9 cellular contexts compared by ENCODE assay signal in genomic region chr6:30689022-30689865, GRCh38. TPM values are rescaled to one million over a fixed set of nuclear protein-coding genes. Genes with fewer than 3 reads are reported as not detected.
DNase-seq lines count a peak whose midpoint lies in the region; ATAC-seq lines count a peak whose summit lies in the region.
"Had no signal": no experiment of that assay in that cellular context is flagged by ENCODE, and none has a peak within 500 bp of the region (broad histone marks: within the 10 kb centered on the region; RNA-seq: fewer than 3 reads in every experiment).

No MANE protein-coding gene starts in this region.

- H3K4me1 ChIP-seq in iPS-18a (ENCODE audit: control insufficient read depth, low read depth, low read length), result peaks cover 35% of the 10 kb centered on the region

- no peaks in the 10 kb centered on the region for H3K27me3 ChIP-seq in iPS-18a (ENCODE audit: control insufficient read depth, insufficient read depth, low read length)

- ATAC-seq in T-helper 17 cell (no peak), GM21825 (IDR thresholded peaks at IDR 0.05; ENCODE audit: unreplicated experiment) (no peak), GM19455 (IDR thresholded peaks at IDR 0.05; ENCODE audit: unreplicated experiment) (no peak)
- no peak for ATAC-seq in stimulated activated naive CD8-positive, alpha-beta T cell treated with anti-CD3 and anti-CD28 coated beads, Interleukin-15, amount 100 ng/mL, for 72 hours

- no peak overlapping the region for H3K9ac ChIP-seq in iPS-18a (ENCODE audit: low read length)

- no peaks in the 10 kb centered on the region for H3K36me3 ChIP-seq in iPS-18a (ENCODE audit: control insufficient read depth, low read depth, low read length)

- no peaks in the 10 kb centered on the region for H3K9me3 Mint-ChIP-seq in T-helper 2 cell treated with Interferon-gamma antibody and Interleukin-4, amounts not matched to agents 5 μg/mL and 100 μg/mL, for 36 hours
- no peaks in the 10 kb centered on the region for H3K9me3 Mint-ChIP-seq in stimulated activated naive CD8-positive, alpha-beta T cell treated with anti-CD3 and anti-CD28 coated beads, Interleukin-15, amount 100 ng/mL, for 72 hours

- peak overlapping the region; percentile 96 for H3K4me3 Mint-ChIP-seq in T-helper 2 cell treated with Interferon-gamma antibody and Interleukin-4, amounts not matched to agents 5 μg/mL and 100 μg/mL, for 36 hours
- peak overlapping the region; percentile 100 for H3K4me3 Mint-ChIP-seq in T-helper 17 cell
- peak overlapping the region; percentile 89 to 99 for H3K4me3 Mint-ChIP-seq in stimulated activated naive CD8-positive, alpha-beta T cell treated with anti-CD3 and anti-CD28 coated beads, Interleukin-15, amount 100 ng/mL, for 72 hours

- peak overlapping the region; percentile 93 for H3K27ac Mint-ChIP-seq in T-helper 2 cell treated with Interferon-gamma antibody and Interleukin-4, amounts not matched to agents 5 μg/mL and 100 μg/mL, for 36 hours
- H3K27ac Mint-ChIP-seq in T-helper 17 cell, result peak overlapping the region; percentile 97
- H3K27ac Mint-ChIP-seq in stimulated activated naive CD8-positive, alpha-beta T cell treated with anti-CD3 and anti-CD28 coated beads, Interleukin-15, amount 100 ng/mL, for 72 hours, result peak overlapping the region in 1 of 2 donors; percentile 8

- no peak for DNase-seq in T-helper 2 cell treated with Interferon-gamma antibody and Interleukin-4, amounts not matched to agents 5 μg/mL and 100 μg/mL, for 36 hours (ENCODE audit: low spot score)
- DNase-seq in T-helper 2 cell, result no peak
- DNase-seq in T-helper 17 cell, result no peak
- no peak for DNase-seq in stimulated activated naive CD8-positive, alpha-beta T cell treated with anti-CD3 and anti-CD28 coated beads, Interleukin-15, amount 100 ng/mL, for 72 hours
- no peak for DNase-seq in cerebellum (ENCODE audit: low spot score)
- DNase-seq: AML-193 had no signal

- H3K27me3 Mint-ChIP-seq in T-helper 2 cell treated with Interferon-gamma antibody and Interleukin-4, amounts not matched to agents 5 μg/mL and 100 μg/mL, for 36 hours (ENCODE audit: low read depth), result no peaks in the 10 kb centered on the region
- H3K27me3 Mint-ChIP-seq in T-helper 17 cell, result no peaks in the 10 kb centered on the region
- no peaks in the 10 kb centered on the region for H3K27me3 Mint-ChIP-seq in stimulated activated naive CD8-positive, alpha-beta T cell treated with anti-CD3 and anti-CD28 coated beads, Interleukin-15, amount 100 ng/mL, for 72 hours

- H3K27ac ChIP-seq in iPS-18a (ENCODE audit: low read length), result no peak overlapping the region

- peaks cover 40% of the 10 kb centered on the region for H3K4me1 Mint-ChIP-seq in T-helper 2 cell treated with Interferon-gamma antibody and Interleukin-4, amounts not matched to agents 5 μg/mL and 100 μg/mL, for 36 hours (ENCODE audit: low read depth)
- peaks cover 44% of the 10 kb centered on the region for H3K4me1 Mint-ChIP-seq in T-helper 17 cell
- H3K4me1 Mint-ChIP-seq in stimulated activated naive CD8-positive, alpha-beta T cell treated with anti-CD3 and anti-CD28 coated beads, Interleukin-15, amount 100 ng/mL, for 72 hours, result peaks cover 46% of the 10 kb centered on the region

- H3K4me3 ChIP-seq in iPS-18a (ENCODE audit: low read length), result peak overlapping the region; percentile 93

- H3K9me3 ChIP-seq in T-helper 17 cell (ENCODE audit: control insufficient read depth, low read length, poor library complexity, severe bottlenecking) (no peaks in the 10 kb centered on the region), iPS-18a (ENCODE audit: control insufficient read depth, low read depth, low read length) (no peaks in the 10 kb centered on the region)

- H3K36me3 Mint-ChIP-seq in T-helper 2 cell treated with Interferon-gamma antibody and Interleukin-4, amounts not matched to agents 5 μg/mL and 100 μg/mL, for 36 hours (ENCODE audit: low read depth), result peaks cover 26% of the 10 kb centered on the region
- peaks cover 18% of the 10 kb centered on the region for H3K36me3 Mint-ChIP-seq in T-helper 17 cell (ENCODE audit: low read depth)

RNA-seq across cellular contexts. Expression of gene NRM, which starts 1.5 kb away (rescaled TPM):
- 1 to 10 TPM; 4.7 to 5.6 TPM for total RNA-seq in T-helper 17 cell
- 9.2 TPM for total RNA-seq in cerebellum

RNA-seq across cellular contexts. Expression of gene PPP1R18, which starts 2.8 kb away (rescaled TPM):
- 100 to 1,000 TPM in 1 of 2 donors, 10 to 100 TPM in 1; 99.5 to 117 TPM for total RNA-seq in T-helper 17 cell
- total RNA-seq in cerebellum, result 27.9 TPM

RNA-seq across cellular contexts. Expression of gene DHX16, which starts 16.4 kb away (rescaled TPM):
- total RNA-seq in T-helper 17 cell (10 to 100 TPM; 23.5 to 25.6 TPM), cerebellum (17.2 TPM)

RNA-seq across cellular contexts. Expression of gene MDC1, which starts 27.8 kb away (rescaled TPM):
- total RNA-seq in T-helper 17 cell, result 10 to 100 TPM; 37.4 to 46.5 TPM
- total RNA-seq in cerebellum, result 9.5 TPM

RNA-seq across cellular contexts. Expression of gene TUBB, which starts 30.9 kb away (rescaled TPM):
- total RNA-seq in T-helper 17 cell (100 to 1,000 TPM; 104 to 108 TPM), cerebellum (608 TPM)
